Comparison of ENCODE assay signal across 22 cellular contexts in the genomic region with DNA sequence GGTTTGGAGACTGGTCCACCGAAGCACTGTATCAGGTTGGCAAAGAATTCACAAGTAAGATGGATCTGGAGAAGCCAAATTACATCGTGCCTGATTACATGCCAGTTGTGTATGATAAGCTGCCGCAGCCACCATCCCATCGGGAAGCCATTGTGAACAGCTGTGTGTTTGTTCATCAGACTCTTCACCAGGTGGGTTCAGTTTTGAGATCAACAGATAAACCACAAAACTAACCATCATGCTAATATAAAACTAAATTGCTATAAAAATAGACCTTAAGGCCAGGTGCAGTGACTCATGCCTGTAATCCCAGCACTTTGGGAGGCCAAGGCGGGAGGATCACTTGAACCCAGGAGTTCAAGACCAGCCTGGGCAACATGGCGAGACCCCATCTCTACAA. TPM values are rescaled to one million over a fixed set of nuclear protein-coding genes. Genes with fewer than 3 reads are reported as not detected.
DNase-seq lines count a peak whose midpoint lies in the region; ATAC-seq, FAIRE-seq and TF ChIP-seq lines count a peak whose summit lies in the region.
"Had no signal": no experiment of that assay in that cellular context is flagged by ENCODE, and none has a peak within 500 bp of the region (broad histone marks: within the 10 kb centered on the region; RNA-seq: fewer than 3 reads in every experiment).

No MANE protein-coding gene starts in this region.

- H4K20me1 ChIP-seq in PC-9 (ENCODE audit: insufficient read depth): no peaks in the 10 kb centered on the region
- H4K20me1 ChIP-seq in smooth muscle cell (ENCODE audit: low read depth): no peaks in the 10 kb centered on the region

- H2AFZ ChIP-seq in PC-9 (no peak overlapping the region), smooth muscle cell (ENCODE audit: low read depth) (no peak overlapping the region)

- no TSS peak for BruUV-seq in PC-9 (replicated peaks; lab: Mats Ljungman, UMichigan)

- H3K79me2 ChIP-seq in PC-9 (ENCODE audit: low read depth): peaks cover 19% of the 10 kb centered on the region
- H3K79me2 ChIP-seq in smooth muscle cell (ENCODE audit: low read depth): no peaks in the 10 kb centered on the region

- H3K27me3 ChIP-seq in PC-9 (ENCODE audit: insufficient read depth, low read depth) (no peaks in the 10 kb centered on the region), esophagus squamous epithelium (no peaks in the 10 kb centered on the region), smooth muscle cell (ENCODE audit: low read depth) (no peaks in the 10 kb centered on the region)
- H3K27me3 ChIP-seq in naive thymus-derived CD4-positive, alpha-beta T cell (ENCODE audit: control insufficient read depth in 2 of 2, insufficient read depth in 2 of 2, low read length in 2 of 2): no peaks in the 10 kb centered on the region
- H3K27me3 ChIP-seq: pancreas, Peyer's patch had no signal

- H3K36me3 Mint-ChIP-seq in activated T-helper 17 cell treated with anti-CD3 and anti-CD28 coated beads, Interleukin-2, amount 50 U/mL, for 72 hours (ENCODE audit: low read depth): peaks cover 94% of the 10 kb centered on the region
- H3K36me3 Mint-ChIP-seq in naive thymus-derived CD4-positive, alpha-beta T cell: peaks cover 31 to 55% (median 37%) of the 10 kb centered on the region in 5 donors

- H3F3A ChIP-seq in PC-9 (ENCODE audit: insufficient read depth, low read depth) (peaks cover 79% of the 10 kb centered on the region), smooth muscle cell (ENCODE audit: low read depth) (peaks cover 4% of the 10 kb centered on the region)

- intact Hi-C loops in PC-9 (cut with micrococcal nuclease; ENCODE audit: unreplicated experiment): loop anchor here (1.0 to 5.0 kb wide), 9 partner anchors 8 to 297 kb away; a partner anchor contains a TSS
- intact Hi-C loops in esophagus squamous epithelium (cut with DNase I): no loop called here
- intact Hi-C loops in naive thymus-derived CD4-positive, alpha-beta T cell (cut with micrococcal nuclease): no loop called here

- DNase-seq in HTR-8/SVneo (ENCODE audit: insufficient read length, low spot score) (no peak), PC-9 (peak in 1 of 2 experiments; percentile 65), esophagus squamous epithelium (lab: John Stamatoyannopoulos, UW) (no peak), smooth muscle cell (lab: John Stamatoyannopoulos, UW; ENCODE audit: unreplicated experiment) (no peak)
- DNase-seq in naive thymus-derived CD4-positive, alpha-beta T cell: no peak
- DNase-seq: activated CD4-positive, alpha-beta T cell treated with anti-CD3 and anti-CD28 coated beads, Interleukin-2, amount 50 U/mL, for 48 hours; glutamatergic neuron; HCEC 1CT; left ventricle myocardium superior; midbrain; NCI-H1105; NCI-H1930; NCI-H524 treated with DMSO at 0.1 percent for 48 hours; pancreas; Peyer's patch; retina; stimulated activated CD4-positive, alpha-beta T cell treated with anti-CD3 and anti-CD28 coated beads, Interleukin-2, amount 100 ng/mL, for 48 hours; substantia nigra had no signal

- peak; percentile 33 for FAIRE-seq in HTR-8/SVneo (lab: Jason Lieb, UNC)
- FAIRE-seq: pancreas had no signal

- no peaks in the 10 kb centered on the region for H3K9me2 ChIP-seq in PC-9 (ENCODE audit: insufficient read depth)

- peaks cover 4% of the 10 kb centered on the region for H3K4me1 Mint-ChIP-seq in activated T-helper 17 cell treated with anti-CD3 and anti-CD28 coated beads, Interleukin-2, amount 50 U/mL, for 72 hours
- peaks cover 0 to 3% (median 0%) of the 10 kb centered on the region in 7 donors for H3K4me1 Mint-ChIP-seq in naive thymus-derived CD4-positive, alpha-beta T cell
- H3K4me1 Mint-ChIP-seq: brain had no signal

- H3K9me3 Mint-ChIP-seq in activated T-helper 17 cell treated with anti-CD3 and anti-CD28 coated beads, Interleukin-2, amount 50 U/mL, for 72 hours: no peaks in the 10 kb centered on the region
- no peaks in the 10 kb centered on the region for H3K9me3 Mint-ChIP-seq in naive thymus-derived CD4-positive, alpha-beta T cell
- H3K9me3 Mint-ChIP-seq: brain had no signal

- peak overlapping the region; percentile 63 for H3K9ac ChIP-seq in smooth muscle cell (ENCODE audit: low read depth)

- H3K9me3 ChIP-seq in PC-9 (ENCODE audit: insufficient read depth, low read depth): no peaks in the 10 kb centered on the region
- H3K9me3 ChIP-seq in esophagus squamous epithelium: no peaks in the 10 kb centered on the region
- no peaks in the 10 kb centered on the region for H3K9me3 ChIP-seq in smooth muscle cell (replicated peaks; ENCODE audit: low read depth)
- no peaks in the 10 kb centered on the region for H3K9me3 ChIP-seq in naive thymus-derived CD4-positive, alpha-beta T cell (ENCODE audit: control insufficient read depth in 2 of 3, low read length in 3 of 3)
- H3K9me3 ChIP-seq: pancreas, Peyer's patch had no signal

- H3K27ac ChIP-seq in PC-9 (peak overlapping the region; percentile 92), esophagus squamous epithelium (peak overlapping the region in 3 of 4 donors; percentile 4 to 64 (median 34)), smooth muscle cell (ENCODE audit: low read depth) (peak overlapping the region; percentile 79)
- H3K27ac ChIP-seq in naive thymus-derived CD4-positive, alpha-beta T cell (ENCODE audit: low read depth, low read length): no peak overlapping the region
- H3K27ac ChIP-seq: pancreas had no signal

- peak overlapping the region; percentile 71 for H3K4me2 ChIP-seq in PC-9
- H3K4me2 ChIP-seq in smooth muscle cell: no peak overlapping the region

- POLR2A ChIA-PET in PC-9 (lab: Charles Lee; ENCODE audit: unreplicated experiment): interaction anchor here (0.6 to 1.0 kb wide), 3 partner anchors 35 to 99 kb away, joined by 4 to 9 read pairs (median 6); no protein-coding TSS in a partner anchor
- POLR2A ChIA-PET in naive thymus-derived CD4-positive, alpha-beta T cell (lab: Charles Lee): no interaction called here

- TF ChIP-seq POLR2A in esophagus squamous epithelium (IDR thresholded peaks at IDR 0.05): no peak

- H3K27me3 Mint-ChIP-seq in activated T-helper 17 cell treated with anti-CD3 and anti-CD28 coated beads, Interleukin-2, amount 50 U/mL, for 72 hours: no peaks in the 10 kb centered on the region
- no peaks in the 10 kb centered on the region for H3K27me3 Mint-ChIP-seq in naive thymus-derived CD4-positive, alpha-beta T cell
- H3K27me3 Mint-ChIP-seq: brain had no signal

- H3K4me1 ChIP-seq in PC-9 (replicated peaks; ENCODE audit: insufficient read depth): peaks cover 40% of the 10 kb centered on the region
- peaks cover 0 to 24% (median 0%) of the 10 kb centered on the region in 3 donors for H3K4me1 ChIP-seq in esophagus squamous epithelium
- no peaks in the 10 kb centered on the region for H3K4me1 ChIP-seq in smooth muscle cell (ENCODE audit: low read depth)
- H3K4me1 ChIP-seq in naive thymus-derived CD4-positive, alpha-beta T cell (ENCODE audit: control insufficient read depth in 2 of 2, insufficient read depth in 2 of 2, low read length in 2 of 2): no peaks in the 10 kb centered on the region
- H3K4me1 ChIP-seq: pancreas, Peyer's patch had no signal

- no peak for TF ChIP-seq CTCF in PC-9 (conservative IDR thresholded peaks at IDR 0.05)
- no peak for TF ChIP-seq CTCF in esophagus squamous epithelium (IDR thresholded peaks at IDR 0.05)
- no peak for TF ChIP-seq CTCF in smooth muscle cell (IDR thresholded peaks at IDR 0.05; ENCODE audit: borderline replicate concordance, insufficient read depth, poor library complexity, severe bottlenecking)

- H3K27ac Mint-ChIP-seq in activated T-helper 17 cell treated with anti-CD3 and anti-CD28 coated beads, Interleukin-2, amount 50 U/mL, for 72 hours: no peak overlapping the region
- H3K27ac Mint-ChIP-seq in naive thymus-derived CD4-positive, alpha-beta T cell: peak overlapping the region in 1 of 9 donors; percentile 18

- 93 to 94% methylated on average over 3 to 6 of the region's 6 CpGs for WGBS in esophagus squamous epithelium, 2 donors
- WGBS in smooth muscle cell (ENCODE audit: low lambda C conversion rate): 94% methylated on average over 6 of the region's 6 CpGs

- CTCF ChIA-PET in PC-9 (lab: Charles Lee): interaction anchor here (0.7 to 1.9 kb wide), 3 partner anchors 18 to 744 kb away, joined by 3 to 13 read pairs (median 6); no protein-coding TSS in a partner anchor
- CTCF ChIA-PET in naive thymus-derived CD4-positive, alpha-beta T cell (lab: Charles Lee): no interaction called here

- H3K36me3 ChIP-seq in PC-9 (ENCODE audit: low read depth) (peaks cover 76% of the 10 kb centered on the region), esophagus squamous epithelium (peaks cover 58 to 100% (median 74%) of the 10 kb centered on the region in 3 donors), smooth muscle cell (ENCODE audit: low read depth) (peaks cover 22% of the 10 kb centered on the region)
- H3K36me3 ChIP-seq in naive thymus-derived CD4-positive, alpha-beta T cell (ENCODE audit: control insufficient read depth in 2 of 3, insufficient read depth in 3 of 3, low read length in 3 of 3): peaks cover 47 to 95% (median 61%) of the 10 kb centered on the region in 3 experiments

- H3K4me3 ChIP-seq in PC-9 (peak overlapping the region; percentile 24; the same call in 1 of the 2 replicates), esophagus squamous epithelium (no peak overlapping the region), smooth muscle cell (no peak overlapping the region)
- no peak overlapping the region for H3K4me3 ChIP-seq in naive thymus-derived CD4-positive, alpha-beta T cell (ENCODE audit: low read length)
- H3K4me3 ChIP-seq: pancreas, Peyer's patch had no signal

- no peak overlapping the region for H3K4me3 Mint-ChIP-seq in activated T-helper 17 cell treated with anti-CD3 and anti-CD28 coated beads, Interleukin-2, amount 50 U/mL, for 72 hours
- H3K4me3 Mint-ChIP-seq in naive thymus-derived CD4-positive, alpha-beta T cell: no peak overlapping the region
- H3K4me3 Mint-ChIP-seq: brain had no signal

- ATAC-seq in activated T-helper 17 cell treated with anti-CD3 and anti-CD28 coated beads, Interleukin-2, amount 50 U/mL, for 72 hours (replicated peaks): no peak
- no peak for ATAC-seq in naive thymus-derived CD4-positive, alpha-beta T cell
- ATAC-seq in GM18909 (IDR thresholded peaks at IDR 0.05; ENCODE audit: poor library complexity, unreplicated experiment): no peak
- ATAC-seq: activated CD4-positive, CD25-positive, alpha-beta regulatory T cell treated with anti-CD3 and anti-CD28 coated beads, Interleukin-2, amount 50 U/mL, for 24 hours; left ventricle myocardium superior; pancreas had no signal

RNA-seq across cellular contexts. Expression of a gene that starts 58.9 kb away (rescaled TPM):
- total RNA-seq in PC-9 (2021): 1,314 and 1,931 TPM in 2 replicates
- total RNA-seq in esophagus squamous epithelium: 100 to 1,000 TPM; 224 to 950 (median 420) TPM
- total RNA-seq in smooth muscle cell: 436 and 568 TPM in 2 replicates
- 353 and 446 TPM in 2 replicates for polyA plus RNA-seq in smooth muscle cell
- total RNA-seq in activated T-helper 17 cell treated with anti-CD3 and anti-CD28 coated beads, Interleukin-2, amount 50 U/mL, for 72 hours: 1,000 to 10,000 TPM in 1 of 2 donors, 100 to 1,000 TPM in 1; 639 to 1,352 TPM
- total RNA-seq in naive thymus-derived CD4-positive, alpha-beta T cell: 100 to 1,000 TPM; 229 to 591 (median 361) TPM
- polyA plus RNA-seq in naive thymus-derived CD4-positive, alpha-beta T cell: 100 to 1,000 TPM; 331 to 334 TPM
